In genomic region chr16:15154650-15155562, GRCh38 we compare ENCODE assay signal across 8 cellular contexts.
DNase-seq lines count a peak whose midpoint lies in the region; ATAC-seq and TF ChIP-seq lines count a peak whose summit lies in the region.
"Not testable (repeated sequence)": the region's sequence is repeated elsewhere in the genome, so short reads cannot be mapped to it uniquely, and the experiment has no call there.

No MANE protein-coding gene starts in this region.

- not testable (repeated sequence) for H3K27me3 ChIP-seq in BE2C; mesenchymal stem cell (ENCODE audit: control insufficient read depth in 1 of 2, insufficient read depth in 1 of 2, low read length in 2 of 2)

- H3K4me1 ChIP-seq in BE2C; mesenchymal stem cell (ENCODE audit: control insufficient read depth, insufficient read depth, low read depth, low read length): not testable (repeated sequence)

- H3K4me2 ChIP-seq in mesenchymal stem cell (ENCODE audit: low read length, poor library complexity, severe bottlenecking) = peak overlapping the region; percentile 61

- H3K27ac ChIP-seq in mesenchymal stem cell (ENCODE audit: low read length, poor library complexity, severe bottlenecking) = not testable (repeated sequence)

- H3K18ac ChIP-seq in mesenchymal stem cell (ENCODE audit: low read depth in 1 of 2, low read length in 2 of 2) = not testable (repeated sequence)

- H3K9me3 ChIP-seq in BE2C; mesenchymal stem cell (ENCODE audit: control insufficient read depth, low read length): not testable (repeated sequence)

- not testable (repeated sequence) for H2AFZ ChIP-seq in mesenchymal stem cell (ENCODE audit: low read depth, low read length)

- not testable (repeated sequence) for H2AK5ac ChIP-seq in mesenchymal stem cell (ENCODE audit: low read length, severe bottlenecking)

- not testable (repeated sequence) for H3K9ac ChIP-seq in mesenchymal stem cell (ENCODE audit: low read length)

- DNase-seq in BE2C = peak; percentile 93
- peak; percentile 84 for DNase-seq in MV-4-11 (lab: John Stamatoyannopoulos, UW)
- DNase-seq in SHP77 treated with DMSO at 0.1 percent for 48 hours (lab: John Stamatoyannopoulos, UW) = peak; percentile 33
- peak; percentile 90 to 91 for DNase-seq in activated T-cell treated with anti-CD3 and anti-CD28 coated beads, Interleukin-2, amount 50 U/mL, for 72 hours
- DNase-seq in epithelial cell of proximal tubule (ENCODE audit: low read depth) = not testable (repeated sequence)
- peak; percentile 89 for DNase-seq in mesenchymal stem cell
- DNase-seq in stimulated activated CD4-positive, alpha-beta T cell treated with anti-CD3 and anti-CD28 coated beads, Interleukin-4, amount 100 ng/mL, for 24 hours = peak; percentile 88

- no CpG with 5 or more reads among the region's 80 CpGs for WGBS in mesenchymal stem cell

- not testable (repeated sequence) for H2BK12ac ChIP-seq in mesenchymal stem cell (ENCODE audit: low read length in 2 of 2)

- not testable (repeated sequence) for H4K91ac ChIP-seq in mesenchymal stem cell (ENCODE audit: low read length)

- H3K4me1 Mint-ChIP-seq in activated T-cell treated with anti-CD3 and anti-CD28 coated beads, Interleukin-2, amount 50 U/mL, for 72 hours (ENCODE audit: low read depth) = not testable (repeated sequence)

- peak overlapping the region; percentile 41 for H3K4me3 ChIP-seq in BE2C (ENCODE audit: low read depth, low read length)
- H3K4me3 ChIP-seq in epithelial cell of proximal tubule (ENCODE audit: low read depth, low read length) = peak overlapping the region; percentile 39
- peak overlapping the region; percentile 65 to 70 for H3K4me3 ChIP-seq in mesenchymal stem cell (ENCODE audit: insufficient read depth in 1 of 2, low read depth in 1 of 2, low read length in 2 of 2)

- H2BK120ac ChIP-seq in mesenchymal stem cell (ENCODE audit: low read depth, low read length) = not testable (repeated sequence)

- not testable (repeated sequence) for H2BK5ac ChIP-seq in mesenchymal stem cell (ENCODE audit: low read depth, low read length, poor library complexity, severe bottlenecking)

- not testable (repeated sequence) for H3K14ac ChIP-seq in mesenchymal stem cell (ENCODE audit: low read length in 2 of 2)

- not testable (repeated sequence) for H3K9me3 Mint-ChIP-seq in activated T-cell treated with anti-CD3 and anti-CD28 coated beads, Interleukin-2, amount 50 U/mL, for 72 hours

- not testable (repeated sequence) for TF ChIP-seq CTCF in BE2C (IDR thresholded peaks at IDR 0.05; ENCODE audit: low read depth, low read length); epithelial cell of proximal tubule (conservative IDR thresholded peaks at IDR 0.05; ENCODE audit: low read depth, low read length)

- H2BK15ac ChIP-seq in mesenchymal stem cell (ENCODE audit: low read depth, poor library complexity, severe bottlenecking) = peak overlapping the region; percentile 90

- peak overlapping the region; percentile 82 to 84 for H3K4me3 Mint-ChIP-seq in activated T-cell treated with anti-CD3 and anti-CD28 coated beads, Interleukin-2, amount 50 U/mL, for 72 hours

- H3K4ac ChIP-seq in mesenchymal stem cell (ENCODE audit: low read depth in 1 of 2, low read length in 2 of 2) = not testable (repeated sequence)

- peak; percentile 68 for ATAC-seq in GM19397 (IDR thresholded peaks at IDR 0.05; ENCODE audit: unreplicated experiment)
- peak; percentile 94 to 100 for ATAC-seq in activated T-cell treated with anti-CD3 and anti-CD28 coated beads, Interleukin-2, amount 50 U/mL, for 72 hours (replicated peaks in 1 of 2)

- not testable (repeated sequence) for H3K36me3 ChIP-seq in BE2C; mesenchymal stem cell (ENCODE audit: control insufficient read depth in 1 of 2, insufficient read depth in 2 of 2, low read depth in 1 of 2, low read length in 2 of 2)

- H3K23ac ChIP-seq in mesenchymal stem cell (ENCODE audit: low read length in 2 of 2) = not testable (repeated sequence)

- H4K8ac ChIP-seq in mesenchymal stem cell (ENCODE audit: low read length) = not testable (repeated sequence)

- not testable (repeated sequence) for H3K27ac Mint-ChIP-seq in activated T-cell treated with anti-CD3 and anti-CD28 coated beads, Interleukin-2, amount 50 U/mL, for 72 hours

- not testable (repeated sequence) for H3K79me1 ChIP-seq in mesenchymal stem cell (replicated peaks; ENCODE audit: low read length, poor library complexity, severe bottlenecking)

- not testable (repeated sequence) for H3K27me3 Mint-ChIP-seq in activated T-cell treated with anti-CD3 and anti-CD28 coated beads, Interleukin-2, amount 50 U/mL, for 72 hours (ENCODE audit: low read depth)

- H3K36me3 Mint-ChIP-seq in activated T-cell treated with anti-CD3 and anti-CD28 coated beads, Interleukin-2, amount 50 U/mL, for 72 hours (ENCODE audit: insufficient read depth in 2 of 2) = not testable (repeated sequence)
